Comparison of ENCODE assay signal across 15 cellular contexts in genomic region chr7:124930655-124931597, GRCh38. TPM values are rescaled to one million over a fixed set of nuclear protein-coding genes. Genes with fewer than 3 reads are reported as not detected.
DNase-seq lines count a peak whose midpoint lies in the region; ATAC-seq, FAIRE-seq and TF ChIP-seq lines count a peak whose summit lies in the region.
"Had no signal": no experiment of that assay in that cellular context is flagged by ENCODE, and none has a peak within 500 bp of the region (broad histone marks: within the 10 kb centered on the region; RNA-seq: fewer than 3 reads in every experiment).

No MANE protein-coding gene starts in this region.

- peak overlapping the region; percentile 22 for H3K4me3 Mint-ChIP-seq in natural killer cell treated with Interleukin-12 subunit alpha and Interleukin-12 subunit beta and Interleukin-15 and Interleukin-18, amount 100 ng/mL, for 72 hours

- H3K9me3 Mint-ChIP-seq in natural killer cell treated with Interleukin-12 subunit alpha and Interleukin-12 subunit beta and Interleukin-15 and Interleukin-18, amount 100 ng/mL, for 72 hours, result no peaks in the 10 kb centered on the region
- H3K9me3 Mint-ChIP-seq: activated T-helper 2 cell treated with anti-CD3 and anti-CD28 coated beads, Interferon-gamma antibody, Interleukin-2, Interleukin-4, amounts not matched to agents 10 μg/mL and 5 μg/mL and 100 μg/mL, durations not matched to agents 14 hours and 24 hours and 36 hours had no signal

- WGBS in K562 (ENCODE audit: insufficient coverage, low coverage, missing lambda C conversion rate), result 77% methylated on average over 15 of the region's 18 CpGs
- WGBS in tibial nerve, 2 donors, result 81 to 87% methylated on average over 18 of the region's 18 CpGs

- H3K27me3 Mint-ChIP-seq in natural killer cell treated with Interleukin-12 subunit alpha and Interleukin-12 subunit beta and Interleukin-15 and Interleukin-18, amount 100 ng/mL, for 72 hours, result no peaks in the 10 kb centered on the region

- intact Hi-C loops in K562 (cut with micrococcal nuclease), result no loop called here

- TF ChIP-seq POLR2A in K562 (conservative IDR thresholded peaks at IDR 0.05) (no peak), tibial nerve (IDR thresholded peaks at IDR 0.05) (no peak)

- TF ChIP-seq CTCF in K562 (IDR thresholded peaks at IDR 0.05 in 2 of 3, conservative IDR thresholded peaks at IDR 0.05 in 1 of 3; ENCODE audit: insufficient read depth in 2 of 3, low read depth in 1 of 3, low read length in 3 of 3), result no peak
- no peak for TF ChIP-seq CTCF in tibial nerve (IDR thresholded peaks at IDR 0.05)

- H3K4me2 ChIP-seq in K562 (ENCODE audit: insufficient read depth, low read length), result no peak overlapping the region

- H3K36me3 ChIP-seq in K562 (ENCODE audit: control insufficient read depth, insufficient read depth, low read length), result peaks cover 18% of the 10 kb centered on the region; the same call in 1 of the 3 replicates
- H3K36me3 ChIP-seq in tibial nerve, result peaks cover 0 to 5% (median 0%) of the 10 kb centered on the region in 3 donors

- CTCF ChIA-PET in K562 (lab: Yijun Ruan, JAX; ENCODE audit: low intra/inter-chr PET ratio), result no interaction called here

- H3K27ac Mint-ChIP-seq in natural killer cell treated with Interleukin-12 subunit alpha and Interleukin-12 subunit beta and Interleukin-15 and Interleukin-18, amount 100 ng/mL, for 72 hours, result peak overlapping the region in 1 of 2 donors; percentile 56

- H3K4me1 ChIP-seq in K562 (replicated peaks in 1 of 2; ENCODE audit: control insufficient read depth in 2 of 2, insufficient read depth in 2 of 2, low read length in 2 of 2), result peaks cover 3% of the 10 kb centered on the region in 2 experiments; a peak in 1 of 5 replicates
- H3K4me1 ChIP-seq in tibial nerve, result peaks cover 0 to 25% (median 7%) of the 10 kb centered on the region in 4 donors

- peaks cover 35% of the 10 kb centered on the region for H3K79me2 ChIP-seq in K562 (ENCODE audit: control insufficient read depth, insufficient read depth, low read length)

- TF ChIP-seq EP300 in K562 (IDR thresholded peaks at IDR 0.05; ENCODE audit: low read length) (no peak), tibial nerve (IDR thresholded peaks at IDR 0.05) (no peak)

- H3K27ac ChIP-seq in K562 (ENCODE audit: extremely low read depth, low read depth, low read length) (peak overlapping the region; percentile 7; the same call in 1 of the 3 replicates), tibial nerve (peak overlapping the region in 1 of 4 donors; percentile 91)

- H2AFZ ChIP-seq in K562 (ENCODE audit: low read depth, low read length), result peak overlapping the region; percentile 52

- H3K27me3 ChIP-seq in K562 (ENCODE audit: control insufficient read depth in 2 of 2, insufficient read depth in 2 of 2, low read length in 2 of 2) (no peaks in the 10 kb centered on the region), tibial nerve (no peaks in the 10 kb centered on the region)

- H3K9me1 ChIP-seq in K562 (ENCODE audit: control insufficient read depth, insufficient read depth, low read length), result no peaks in the 10 kb centered on the region

- TF ChIP-seq RAD21 in K562 (CRISPR knock-in tag; conservative IDR thresholded peaks at IDR 0.05 in 1 of 2, IDR thresholded peaks at IDR 0.05 in 1 of 2), result no peak

- no peaks in the 10 kb centered on the region for H4K20me1 ChIP-seq in K562 (replicated peaks; ENCODE audit: control insufficient read depth, insufficient read depth, low read length)

- H3K9ac ChIP-seq in K562 (ENCODE audit: insufficient read depth in 1 of 2, low read depth in 2 of 2, low read length in 2 of 2), result no peak overlapping the region

- in situ Hi-C loops in K562 (cut with MboI), result no loop called here

- peaks cover 19 to 25% of the 10 kb centered on the region in 2 donors for H3K4me1 Mint-ChIP-seq in natural killer cell treated with Interleukin-12 subunit alpha and Interleukin-12 subunit beta and Interleukin-15 and Interleukin-18, amount 100 ng/mL, for 72 hours (ENCODE audit: low read depth in 2 of 2)

- H3K4me3 ChIP-seq in K562 (no peak overlapping the region), tibial nerve (no peak overlapping the region)

- peaks cover 8% of the 10 kb centered on the region for H3K36me3 Mint-ChIP-seq in natural killer cell treated with Interleukin-12 subunit alpha and Interleukin-12 subunit beta and Interleukin-15 and Interleukin-18, amount 100 ng/mL, for 72 hours

- FAIRE-seq in K562 (lab: Jason Lieb, UNC), result no peak

- H3K9me3 ChIP-seq in K562 (replicated peaks; ENCODE audit: control insufficient read depth, insufficient read depth, low read depth, low read length), result no peaks in the 10 kb centered on the region
- H3K9me3 ChIP-seq in tibial nerve, result no peaks in the 10 kb centered on the region
- H3K9me3 ChIP-seq: SK-N-SH had no signal

- peak; percentile 7 for DNase-seq in stimulated activated CD4-positive, alpha-beta T cell treated with anti-CD3 and anti-CD28 coated beads, Interleukin-4, amount 100 ng/mL, for 24 hours
- DNase-seq in stimulated activated CD4-positive, alpha-beta T cell treated with anti-CD3 and anti-CD28 coated beads, Interleukin-2, amount 100 ng/mL, for 48 hours, result no peak
- DNase-seq in K562 (ENCODE audit: extremely low read depth in 1 of 4, low spot score in 3 of 4), result peak in 1 of 4 experiments; percentile 25
- no peak for DNase-seq in natural killer cell treated with Interleukin-12 subunit alpha and Interleukin-12 subunit beta and Interleukin-15 and Interleukin-18, amount 100 ng/mL, for 72 hours (ENCODE audit: low spot score)
- DNase-seq in Ammon's horn (ENCODE audit: low spot score), result no peak
- no peak for DNase-seq in NCI-H1694 (lab: John Stamatoyannopoulos, UW)
- no peak for DNase-seq in tibial nerve (ENCODE audit: low spot score in 2 of 2)
- DNase-seq: activated CD8-positive, alpha-beta memory T cell treated with anti-CD3 and anti-CD28 coated beads for 24 hours; Calu3; left colon; NCI-H2081; NCI-H526 treated with DMSO at 0.1 percent for 48 hours; SK-N-SH had no signal

- ATAC-seq in K562, result no peak
- ATAC-seq in natural killer cell treated with Interleukin-12 subunit alpha and Interleukin-12 subunit beta and Interleukin-15 and Interleukin-18, amount 100 ng/mL, for 72 hours, result no peak
- ATAC-seq in activated CD4-positive, CD25-positive, alpha-beta regulatory T cell treated with anti-CD3 and anti-CD28 coated beads, Interleukin-2, amount 50 U/mL, for 24 hours, result no peak

- BruUV-seq in K562 (replicated peaks; lab: Mats Ljungman, UMichigan), result no TSS peak

- POLR2A ChIA-PET in K562 (lab: Yijun Ruan, JAX), result interaction anchor here (0.7 to 1.9 kb wide), 3 partner anchors 8 to 35 kb away, joined by 3 to 8 read pairs (median 3); no protein-coding TSS in a partner anchor

TF ChIP-seq in K562, 482 proteins besides CTCF, POLR2A, EP300 and RAD21 (continues in another document):
- TF ChIP-seq POLR2H (tag; IDR thresholded peaks at IDR 0.05; ENCODE audit: low read depth) (peak; percentile 13; the same call in 1 of the 2 replicates), HLTF (IDR thresholded peaks at IDR 0.05) (no peak), SMARCA5 (IDR thresholded peaks at IDR 0.05) (0 out of 2 replicates have a peak, but pooled peaks have one; percentile 12), CAMTA2 (CRISPR knock-in tag; conservative IDR thresholded peaks at IDR 0.05) (no peak), LARP7 (IDR thresholded peaks at IDR 0.05) (no peak), ZNF354B (CRISPR knock-in tag; IDR thresholded peaks at IDR 0.05) (no peak), POLR3A (IDR thresholded peaks at IDR 0.05; ENCODE audit: borderline replicate concordance, extremely low read depth, insufficient read depth, insufficient read length) (no peak), ZNF79 (CRISPR knock-in tag; IDR thresholded peaks at IDR 0.05; ENCODE audit: low read depth) (no peak), EGR1 (conservative IDR thresholded peaks at IDR 0.05) (peak; percentile 64), KHSRP (IDR thresholded peaks at IDR 0.05) (no peak), FUS (optimal IDR thresholded peaks at IDR 0.05; ENCODE audit: low read depth, low read length) (no peak), ELK3 (CRISPR knock-in tag; IDR thresholded peaks at IDR 0.05) (no peak)

RNA-seq across cellular contexts. Expression of gene POT1, which starts 1.3 kb away (rescaled TPM):
- total RNA-seq in K562 (2011; cell fraction: chromatin; rRNA removed; ENCODE audit: low replicate concordance), result 107 and 248 TPM in 2 replicates
- total RNA-seq in K562 (2011; cell fraction: nucleolus; rRNA removed), result 43.4 and 46.1 TPM in 2 replicates
- total RNA-seq in K562 (2011; cell fraction: nucleoplasm; rRNA removed), result 80.5 and 89.7 TPM in 2 replicates
- 45.9 and 55.1 TPM in 2 replicates for total RNA-seq in K562 (2014; rRNA removed)
- total RNA-seq in K562 (2014; rRNA removed; fragmentation: Illumina TruSeq; extraction: Trizol), result 87.0 and 108 TPM in 2 replicates
- 95.6 and 116 TPM in 2 replicates for total RNA-seq in K562 (2015; rRNA removed; fragmentation: Illumina TruSeq; extraction: Trizol)
- total RNA-seq in K562 (2021), result 63.6 and 66.7 TPM in 2 replicates
- polyA plus RNA-seq in K562 (2011; rRNA removed), result 83.7 and 140 TPM in 2 replicates
- 29.2 and 36.3 TPM in 2 replicates for polyA plus RNA-seq in K562 (2011; cell fraction: cytosol; rRNA removed)
- polyA plus RNA-seq in K562 (2011; cell fraction: nucleus; rRNA removed), result 59.4 and 84.1 TPM in 2 replicates
- polyA plus RNA-seq in K562 (2012), result 48.8 and 57.2 TPM in 2 replicates
- polyA plus RNA-seq in K562 (2014; fragmentation: Illumina TruSeq; extraction: Trizol), result 81.6 and 93.1 TPM in 2 replicates
- 10 to 100 TPM; 37.9 to 56.7 TPM for polyA plus RNA-seq in K562 (2014; fragmentation: Nextera tagmentation; extraction: Ambion mirVana)
- polyA plus RNA-seq in K562 (2014; rRNA removed), result 50.5 and 56.6 TPM in 2 replicates
- 198 and 271 TPM in 2 replicates for polyA minus RNA-seq in K562 (2011; rRNA and poly(A)+ RNA removed)
- polyA minus RNA-seq in K562 (2011; cell fraction: cytosol; rRNA and poly(A)+ RNA removed), result 43.5 and 66.3 TPM in 2 replicates
- 136 and 218 TPM in 2 replicates for polyA minus RNA-seq in K562 (2011; cell fraction: nucleus; rRNA and poly(A)+ RNA removed)
- 10 to 100 TPM; 27.3 to 27.8 TPM for total RNA-seq in natural killer cell treated with Interleukin-12 subunit alpha and Interleukin-12 subunit beta and Interleukin-15 and Interleukin-18, amount 100 ng/mL, for 72 hours
- 10 to 100 TPM; 25.5 to 50.4 (median 33.5) TPM for total RNA-seq in tibial nerve
